ENCODE assay signal across 20 cellular contexts in the genomic region with DNA sequence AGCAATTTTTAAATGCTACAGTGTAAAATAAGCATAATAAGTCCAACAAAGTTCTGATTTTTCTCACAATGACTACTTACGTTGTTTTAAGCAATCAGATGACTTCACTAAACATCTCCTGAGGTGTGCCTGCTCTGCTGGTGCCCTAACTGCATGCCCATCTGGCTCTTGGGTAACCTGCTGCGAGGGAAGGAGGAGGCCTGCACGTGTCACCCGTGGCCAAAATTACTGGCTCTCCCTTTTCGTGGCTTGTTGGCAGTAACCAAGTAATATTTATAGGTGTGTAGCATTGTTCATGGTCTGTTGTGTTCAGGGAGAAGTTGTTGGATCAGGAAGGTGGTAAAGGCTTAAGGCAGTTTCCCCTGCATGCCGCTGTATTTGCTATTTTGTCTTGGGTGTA. TPM values are rescaled to one million over a fixed set of nuclear protein-coding genes. Genes with fewer than 3 reads are reported as not detected.
DNase-seq lines count a peak whose midpoint lies in the region; ATAC-seq, FAIRE-seq and TF ChIP-seq lines count a peak whose summit lies in the region.
"Had no signal": no experiment of that assay in that cellular context is flagged by ENCODE, and none has a peak within 500 bp of the region (broad histone marks: within the 10 kb centered on the region; RNA-seq: fewer than 3 reads in every experiment).

No MANE protein-coding gene starts in this region.

- no peak for TF ChIP-seq RAD21 in HepG2 (CRISPR knock-in tag; IDR thresholded peaks at IDR 0.05)

- no peaks in the 10 kb centered on the region for H3K36me3 Mint-ChIP-seq in stimulated activated naive B cell treated with anti-CD40 and anti-IgM and Interleukin-4, amounts not matched to agents 10 μg/mL and 1 μg/mL and 100 μg/mL, for 72 hours
- H3K36me3 Mint-ChIP-seq in activated CD4-positive, alpha-beta T cell treated with anti-CD3 and anti-CD28 coated beads, Interleukin-2, amount 10 ng/mL, durations not matched to agents 7 days and 5 days (ENCODE audit: low read depth), result no peaks in the 10 kb centered on the region

- in situ Hi-C loops in HepG2 (cut with HindIII; ENCODE audit: extremely low pct_ligation_motif_present, low pct_unique_long_range_greater_than_20kb) (no loop called here), Panc1 (cut with HindIII; ENCODE audit: low pct_unique_long_range_greater_than_20kb, low sequenced_read_pairs) (no loop called here)

- intact Hi-C loops in HepG2 (cut with micrococcal nuclease; ENCODE audit: unreplicated experiment) (loop anchor here (10.0 kb wide), 1 partner anchor 536 kb away; the partner anchor contains the start of gene BAZ1A), right lobe of liver (cut with DNase I) (loop anchor here in 1 of 2 donors (5.0 kb wide), 1 partner anchor 269 kb away; no protein-coding TSS in a partner anchor), Panc1 (cut with micrococcal nuclease; ENCODE audit: unreplicated experiment) (no loop called here)

- no peaks in the 10 kb centered on the region for H3K9me3 Mint-ChIP-seq in stimulated activated naive B cell treated with anti-CD40 and anti-IgM and Interleukin-4, amounts not matched to agents 10 μg/mL and 1 μg/mL and 100 μg/mL, for 72 hours
- H3K9me3 Mint-ChIP-seq in activated CD4-positive, alpha-beta T cell treated with anti-CD3 and anti-CD28 coated beads, Interleukin-2, amount 10 ng/mL, durations not matched to agents 7 days and 5 days, result no peaks in the 10 kb centered on the region

- no peaks in the 10 kb centered on the region for H4K20me1 ChIP-seq in HepG2 (ENCODE audit: insufficient read depth, low read length)
- no peaks in the 10 kb centered on the region for H4K20me1 ChIP-seq in keratinocyte (ENCODE audit: control insufficient read depth, extremely low read depth, insufficient read depth, low read length)

- H3K4me1 Mint-ChIP-seq in stimulated activated naive B cell treated with anti-CD40 and anti-IgM and Interleukin-4, amounts not matched to agents 10 μg/mL and 1 μg/mL and 100 μg/mL, for 72 hours, result peaks cover 26 to 35% of the 10 kb centered on the region in 2 donors
- H3K4me1 Mint-ChIP-seq in activated CD4-positive, alpha-beta T cell treated with anti-CD3 and anti-CD28 coated beads, Interleukin-2, amount 10 ng/mL, durations not matched to agents 7 days and 5 days, result peaks cover 39% of the 10 kb centered on the region

- H3K27me3 Mint-ChIP-seq in stimulated activated naive B cell treated with anti-CD40 and anti-IgM and Interleukin-4, amounts not matched to agents 10 μg/mL and 1 μg/mL and 100 μg/mL, for 72 hours, result no peaks in the 10 kb centered on the region
- no peaks in the 10 kb centered on the region for H3K27me3 Mint-ChIP-seq in activated CD4-positive, alpha-beta T cell treated with anti-CD3 and anti-CD28 coated beads, Interleukin-2, amount 10 ng/mL, durations not matched to agents 7 days and 5 days

- CTCF ChIA-PET in HepG2 (lab: Yijun Ruan, JAX; ENCODE audit: low intra/inter-chr PET ratio, low total read pairs), result no interaction called here
- CTCF ChIA-PET in Panc1 (lab: Charles Lee), result interaction anchor here (0.7 kb wide), 1 partner anchor 274 kb away, joined by 6 read pairs; no protein-coding TSS in a partner anchor
- CTCF ChIA-PET in activated CD4-positive, alpha-beta T cell treated with anti-CD3 and anti-CD28 coated beads, Interleukin-2, amount 10 ng/mL, durations not matched to agents 7 days and 5 days (lab: Charles Lee), result interaction anchor here (0.6 to 1.2 kb wide), 3 partner anchors 172 to 731 kb away, joined by 3 to 5 read pairs (median 4); no protein-coding TSS in a partner anchor

- FAIRE-seq in HepG2 (lab: Jason Lieb, UNC), result no peak
- FAIRE-seq in keratinocyte (lab: Jason Lieb, UNC), result no peak
- FAIRE-seq: GM18507, H54 had no signal

- H3K4me3 ChIP-seq in HepG2 (replicated peaks in 1 of 3; ENCODE audit: insufficient read depth in 1 of 3, low read depth in 2 of 3, low read length in 3 of 3) (no peak overlapping the region), right lobe of liver (no peak overlapping the region), Panc1 (ENCODE audit: low read depth in 2 of 2, low read length in 2 of 2) (no peak overlapping the region), keratinocyte (ENCODE audit: control insufficient read depth in 2 of 3, extremely low read depth in 1 of 3, insufficient read depth in 2 of 3, low read depth in 1 of 3, low read length in 3 of 3) (no peak overlapping the region), SJCRH30 (no peak overlapping the region)

- no peak for ATAC-seq in HepG2
- ATAC-seq in right lobe of liver, result no peak
- no peak for ATAC-seq in Panc1
- ATAC-seq in stimulated activated naive B cell treated with anti-CD40 and anti-IgM and Interleukin-4, amounts not matched to agents 10 μg/mL and 1 μg/mL and 100 μg/mL, for 72 hours (replicated peaks), result no peak

- H3K27ac Mint-ChIP-seq in stimulated activated naive B cell treated with anti-CD40 and anti-IgM and Interleukin-4, amounts not matched to agents 10 μg/mL and 1 μg/mL and 100 μg/mL, for 72 hours, result peak overlapping the region; percentile 38
- H3K27ac Mint-ChIP-seq in activated CD4-positive, alpha-beta T cell treated with anti-CD3 and anti-CD28 coated beads, Interleukin-2, amount 10 ng/mL, durations not matched to agents 7 days and 5 days, result no peak overlapping the region

- H3K79me2 ChIP-seq in HepG2 (ENCODE audit: insufficient read depth, low read length), result no peaks in the 10 kb centered on the region
- no peaks in the 10 kb centered on the region for H3K79me2 ChIP-seq in keratinocyte (ENCODE audit: control insufficient read depth, insufficient read depth, low read length)

- no peak overlapping the region for H3K4me3 Mint-ChIP-seq in stimulated activated naive B cell treated with anti-CD40 and anti-IgM and Interleukin-4, amounts not matched to agents 10 μg/mL and 1 μg/mL and 100 μg/mL, for 72 hours
- no peak overlapping the region for H3K4me3 Mint-ChIP-seq in activated CD4-positive, alpha-beta T cell treated with anti-CD3 and anti-CD28 coated beads, Interleukin-2, amount 10 ng/mL, durations not matched to agents 7 days and 5 days

- TF ChIP-seq EP300 in HepG2 (IDR thresholded peaks at IDR 0.05; ENCODE audit: low read depth in 2 of 2, low read length in 2 of 2), result no peak
- TF ChIP-seq EP300 in HepG2 (CRISPR knock-in tag; IDR thresholded peaks at IDR 0.05; ENCODE audit: borderline replicate concordance), result no peak

- H3K27ac ChIP-seq in HepG2 (ENCODE audit: extremely low read length, insufficient read depth, low read length) (no peak overlapping the region), right lobe of liver (no peak overlapping the region), Panc1 (ENCODE audit: low read length) (0 out of 2 replicates have a peak overlapping the region, but pooled peaks have one; percentile 17), keratinocyte (ENCODE audit: control insufficient read depth, insufficient read depth, low read length) (no peak overlapping the region), SJCRH30 (no peak overlapping the region)

- H3K9me3 ChIP-seq in HepG2 (ENCODE audit: low read length) (no peaks in the 10 kb centered on the region), right lobe of liver (no peaks in the 10 kb centered on the region), Panc1 (ENCODE audit: control insufficient read depth, insufficient read depth, low read depth, low read length) (no peaks in the 10 kb centered on the region), keratinocyte (ENCODE audit: control insufficient read depth, low read depth, low read length) (no peaks in the 10 kb centered on the region), SJCRH30 (replicated peaks) (no peaks in the 10 kb centered on the region)

- WGBS in HepG2 (ENCODE audit: low lambda C conversion rate), result 52% methylated on average over 6 of the region's 6 CpGs
- WGBS in right lobe of liver (ENCODE audit: insufficient coverage, low coverage, low lambda C conversion rate, missing lambda C conversion rate), result 80% methylated on average over 5 of the region's 6 CpGs

- H3K4me2 ChIP-seq in HepG2 (ENCODE audit: low read depth, low read length) (peak overlapping the region; percentile 9; the same call in 1 of the 2 replicates), keratinocyte (ENCODE audit: control insufficient read depth, extremely low read depth, insufficient read depth, low read depth, low read length) (no peak overlapping the region)

- dilution Hi-C loops in keratinocyte (cut with MboI; ENCODE audit: extremely low pct_ligation_motif_present, low sequenced_read_pairs), result no loop called here

- TF ChIP-seq POLR2A in HepG2 (IDR thresholded peaks at IDR 0.05; ENCODE audit: insufficient read depth in 1 of 2, low read depth in 2 of 2, low read length in 2 of 2), result no peak
- TF ChIP-seq POLR2A in right lobe of liver (IDR thresholded peaks at IDR 0.05), result no peak

- H3K4me1 ChIP-seq in HepG2 (ENCODE audit: insufficient read depth, low read length) (peaks cover 68% of the 10 kb centered on the region), right lobe of liver (peaks cover 0 to 6% (median 0%) of the 10 kb centered on the region in 4 donors), Panc1 (ENCODE audit: control insufficient read depth, insufficient read depth, low read length) (peaks cover 15% of the 10 kb centered on the region), keratinocyte (ENCODE audit: control insufficient read depth, extremely low read depth, insufficient read depth, low read length) (peaks cover 4% of the 10 kb centered on the region), SJCRH30 (peaks cover 6% of the 10 kb centered on the region; the same call in 1 of the 2 replicates)

- H2AFZ ChIP-seq in HepG2 (ENCODE audit: low read length), result no peak overlapping the region
- peak overlapping the region; percentile 23 for H2AFZ ChIP-seq in keratinocyte (ENCODE audit: control insufficient read depth, low read length)

- POLR2A ChIA-PET in HepG2 (lab: Yijun Ruan, JAX) (interaction anchor here (1.9 kb wide), 1 partner anchor 119 kb away, joined by 6 read pairs; the partner anchor contains the start of gene PSMA6), Panc1 (lab: Charles Lee) (no interaction called here)
- POLR2A ChIA-PET in activated CD4-positive, alpha-beta T cell treated with anti-CD3 and anti-CD28 coated beads, Interleukin-2, amount 10 ng/mL, durations not matched to agents 7 days and 5 days (lab: Charles Lee), result no interaction called here

- H3K36me3 ChIP-seq in HepG2 (replicated peaks in 1 of 2; ENCODE audit: control insufficient read depth in 1 of 2, insufficient read depth in 2 of 2, low read length in 2 of 2) (no peaks in the 10 kb centered on the region), right lobe of liver (no peaks in the 10 kb centered on the region), Panc1 (ENCODE audit: control insufficient read depth, insufficient read depth, low read length) (no peaks in the 10 kb centered on the region), keratinocyte (ENCODE audit: control insufficient read depth in 2 of 2, extremely low read depth in 1 of 2, insufficient read depth in 2 of 2, low read length in 2 of 2) (no peaks in the 10 kb centered on the region), SJCRH30 (no peaks in the 10 kb centered on the region)

- DNase-seq in HepG2 (ENCODE audit: low spot score) (no peak), right lobe of liver (no peak), Panc1 (ENCODE audit: low read depth, low spot score) (no peak), keratinocyte (ENCODE audit: low read depth, low spot score) (no peak), SJCRH30 (no peak)
- no peak for DNase-seq in stimulated activated naive B cell treated with anti-CD40 and anti-IgM and Interleukin-4, amounts not matched to agents 10 μg/mL and 1 μg/mL and 100 μg/mL, for 72 hours
- no peak for DNase-seq in activated CD4-positive, alpha-beta T cell treated with anti-CD3 and anti-CD28 coated beads, Interleukin-2, amount 10 ng/mL, durations not matched to agents 7 days and 5 days
- DNase-seq: ACHN, DMS79 treated with DMSO at 0.1 percent for 48 hours, GDM1, KBM-7, NCI-H1105 treated with DMSO at 0.1 percent for 48 hours, NCI-H1694, NCI-H510A, NCI-H774, OCI-M1, RPMI8226, SIG-M5 had no signal

- H3K9ac ChIP-seq in HepG2 (ENCODE audit: insufficient read depth, low read depth, low read length) (no peak overlapping the region), keratinocyte (ENCODE audit: control insufficient read depth, extremely low read depth, insufficient read depth, low read length) (no peak overlapping the region)

- no peaks in the 10 kb centered on the region; a peak in 1 of 5 replicates for H3K27me3 ChIP-seq in HepG2 (ENCODE audit: control insufficient read depth in 1 of 2, insufficient read depth in 2 of 2, low read length in 2 of 2)
- H3K27me3 ChIP-seq in right lobe of liver, result no peaks in the 10 kb centered on the region
- H3K27me3 ChIP-seq in Panc1 (ENCODE audit: control insufficient read depth, insufficient read depth, low read length), result no peaks in the 10 kb centered on the region
- H3K27me3 ChIP-seq in keratinocyte (ENCODE audit: control insufficient read depth, extremely low read depth, insufficient read depth, low read length), result no peaks in the 10 kb centered on the region
- H3K27me3 ChIP-seq in SJCRH30, result no peaks in the 10 kb centered on the region

- BruUV-seq in HepG2 (replicated peaks; lab: Mats Ljungman, UMichigan) (no TSS peak), Panc1 (replicated peaks; lab: Mats Ljungman, UMichigan) (no TSS peak)

- no peaks in the 10 kb centered on the region for H3K9me1 ChIP-seq in keratinocyte (ENCODE audit: control insufficient read depth, extremely low read depth, insufficient read depth, low read length)

- TF ChIP-seq CTCF in HepG2 (CRISPR knock-in tag; IDR thresholded peaks at IDR 0.05) (no peak), right lobe of liver (IDR thresholded peaks at IDR 0.05) (no peak), Panc1 (IDR thresholded peaks at IDR 0.05) (no peak), keratinocyte (optimal IDR thresholded peaks at IDR 0.05 in 1 of 3, IDR thresholded peaks at IDR 0.05 in 1 of 3, conservative IDR thresholded peaks at IDR 0.05 in 1 of 3; ENCODE audit: extremely low read depth in 1 of 3, insufficient read depth in 2 of 3, low read length in 3 of 3) (no peak)

RNA-seq across cellular contexts. Expression of gene NFKBIA, which starts 6.3 kb away (rescaled TPM):
- total RNA-seq in HepG2 (2016; rRNA removed; fragmentation: Illumina TruSeq; extraction: Trizol) (232 and 319 TPM in 2 replicates), right lobe of liver (100 to 1,000 TPM in 3 of 6 experiments, 10 to 100 TPM in 3; 84.8 to 140 (median 106) TPM), Panc1 (2021; ENCODE audit: unreplicated experiment) (99.4 TPM)
- 103 and 116 TPM in 2 replicates for total RNA-seq in HepG2 (2016; cell fraction: cytosol; rRNA removed; fragmentation: Illumina TruSeq; extraction: Trizol; ENCODE audit: low read depth)
- total RNA-seq in HepG2 (2016; cell fraction: insoluble cytoplasmic fraction; rRNA removed; fragmentation: Illumina TruSeq; extraction: Trizol), result 208 and 321 TPM in 2 replicates
- total RNA-seq in HepG2 (2016; cell fraction: membrane; rRNA removed; fragmentation: Illumina TruSeq; extraction: Trizol), result 196 and 209 TPM in 2 replicates
- total RNA-seq in HepG2 (2016; cell fraction: nucleus; rRNA removed; fragmentation: Illumina TruSeq; extraction: Trizol), result 367 and 382 TPM in 2 replicates
- polyA plus RNA-seq in HepG2 (2011; rRNA removed) (173 and 197 TPM in 2 replicates), keratinocyte (35.2 to 123 TPM (median 92.6 TPM) in 3 replicates)
- polyA plus RNA-seq in HepG2 (2011; cell fraction: cytosol; rRNA removed), result 81.6 and 128 TPM in 2 replicates
- 363 and 589 TPM in 2 replicates for polyA plus RNA-seq in HepG2 (2011; cell fraction: nucleus; rRNA removed)
- polyA plus RNA-seq in HepG2 (2012), result 58.7 and 87.8 TPM in 2 replicates
- polyA plus RNA-seq in HepG2 (2016; cell fraction: cytosol; fragmentation: Illumina TruSeq; extraction: Trizol; ENCODE audit: low read depth), result 21.2 and 21.7 TPM in 2 replicates
- 160 and 187 TPM in 2 replicates for polyA plus RNA-seq in HepG2 (2016; cell fraction: insoluble cytoplasmic fraction; fragmentation: Illumina TruSeq; extraction: Trizol; ENCODE audit: low read depth)
- polyA plus RNA-seq in HepG2 (2016; cell fraction: membrane; fragmentation: Illumina TruSeq; extraction: Trizol; ENCODE audit: low read depth), result 41.5 and 42.6 TPM in 2 replicates
- 546 and 548 TPM in 2 replicates for polyA plus RNA-seq in HepG2 (2016; cell fraction: nucleus; fragmentation: Illumina TruSeq; extraction: Trizol; ENCODE audit: insufficient read depth, low read depth)
- polyA minus RNA-seq in HepG2 (2011; rRNA and poly(A)+ RNA removed; ENCODE audit: low replicate concordance), result 421 and 666 TPM in 2 replicates
- polyA minus RNA-seq in HepG2 (2011; cell fraction: cytosol; rRNA and poly(A)+ RNA removed), result 80.5 and 103 TPM in 2 replicates
- 421 and 559 TPM in 2 replicates for polyA minus RNA-seq in HepG2 (2011; cell fraction: nucleus; rRNA and poly(A)+ RNA removed)
- polyA plus RNA-seq in Panc1 (2012; ENCODE audit: insufficient read length), result 121 TPM
- 199 TPM for polyA plus RNA-seq in keratinocyte (2011; ENCODE audit: low read depth)
- polyA plus RNA-seq in keratinocyte (2011; cell fraction: cytosol; rRNA removed), result 33.0 and 56.7 TPM in 2 replicates
- 250 and 467 TPM in 2 replicates for polyA plus RNA-seq in keratinocyte (2011; cell fraction: nucleus; rRNA removed)
- polyA plus RNA-seq in keratinocyte (2012; ENCODE audit: low replicate concordance), result 30.3 and 200 TPM in 2 replicates
- polyA minus RNA-seq in keratinocyte, result 122 to 241 TPM (median 215 TPM) in 3 replicates
- 85.2 TPM for polyA minus RNA-seq in keratinocyte (2011; cell fraction: cytosol; rRNA and poly(A)+ RNA removed)
- 232 and 287 TPM in 2 replicates for polyA minus RNA-seq in keratinocyte (2011; cell fraction: nucleus; rRNA and poly(A)+ RNA removed)
- total RNA-seq in activated CD4-positive, alpha-beta T cell treated with anti-CD3 and anti-CD28 coated beads, Interleukin-2, amount 10 ng/mL, durations not matched to agents 7 days and 5 days, result 10 to 100 TPM; 60.1 to 61.7 TPM
- 24.5 and 25.7 TPM in 2 replicates for total RNA-seq in SJCRH30 (2014; rRNA removed; shearing (Covaris generic))
